24 cellular contexts compared by ENCODE assay signal in the genomic region with DNA sequence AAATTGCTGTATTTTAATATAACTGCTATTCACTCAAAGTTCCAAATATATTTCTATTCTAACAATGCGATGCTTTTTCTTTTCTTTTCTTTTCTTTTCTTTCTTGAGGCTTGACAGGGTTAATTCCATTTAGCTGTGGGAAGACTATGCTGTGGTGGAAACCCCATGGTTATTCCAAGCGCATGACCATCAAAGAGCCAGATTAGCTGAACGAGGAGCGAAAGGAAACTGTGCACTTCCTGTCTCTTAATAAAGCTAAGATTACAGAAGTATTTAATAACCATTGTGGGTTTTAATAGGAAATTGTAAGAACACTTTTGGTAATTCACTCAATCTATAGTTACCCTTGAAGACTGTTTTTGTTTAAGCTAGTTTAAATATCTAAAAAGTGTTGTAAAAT.
DNase-seq lines count a peak whose midpoint lies in the region; ATAC-seq and TF ChIP-seq lines count a peak whose summit lies in the region.
"Had no signal": no experiment of that assay in that cellular context is flagged by ENCODE, and none has a peak within 500 bp of the region (broad histone marks: within the 10 kb centered on the region; RNA-seq: fewer than 3 reads in every experiment).

No MANE protein-coding gene starts in this region.

- ATAC-seq in esophagus mucosa (no peak), GM21717 (IDR thresholded peaks at IDR 0.05; ENCODE audit: unreplicated experiment) (no peak)
- ATAC-seq: HepG2 had no signal

- H3K27me3 Mint-ChIP-seq in brain = no peaks in the 10 kb centered on the region
- H3K27me3 Mint-ChIP-seq: CD4-positive, alpha-beta memory T cell had no signal

- DNase-seq in A673 (ENCODE audit: low spot score) = peak; percentile 91
- DNase-seq in mammary epithelial cell = no peak
- no peak for DNase-seq in C1 segment of cervical spinal cord (lab: John Stamatoyannopoulos, UW)
- DNase-seq: 8988T; CD4-positive, alpha-beta memory T cell; COR-L47; DMS53; Karpas-422; MV-4-11; NCI-H1105; NCI-H1436 treated with DMSO at 0.1 percent for 48 hours; NCI-H2029; NCI-H446; NCI-H524 treated with DMSO at 0.1 percent for 48 hours; NCI-H774; Right ventricle myocardium superior; RPMI8226 had no signal

- dilution Hi-C loops in mammary epithelial cell (cut with HindIII; ENCODE audit: low sequenced_read_pairs) = no loop called here

- TF ChIP-seq CTCF in A673 (conservative IDR thresholded peaks at IDR 0.05; ENCODE audit: low read depth, low read length) = no peak
- TF ChIP-seq CTCF in brain (conservative IDR thresholded peaks at IDR 0.05) = no peak
- no peak for TF ChIP-seq CTCF in mammary epithelial cell (conservative IDR thresholded peaks at IDR 0.05 in 1 of 2, IDR thresholded peaks at IDR 0.05 in 1 of 2; ENCODE audit: extremely low read depth in 1 of 2, insufficient read depth in 1 of 2, low read depth in 1 of 2, low read length in 2 of 2)

- H3K79me2 ChIP-seq in mammary epithelial cell (ENCODE audit: insufficient read depth, low read length) = no peaks in the 10 kb centered on the region

- POLR2A ChIA-PET in A673 (lab: Charles Lee; ENCODE audit: low non-redundant PET) = no interaction called here

- H3K4me3 ChIP-seq in A673 (ENCODE audit: low read depth, low read length, poor library complexity, severe bottlenecking) (peak overlapping the region; percentile 10), HUES64 (ENCODE audit: low read length) (no peak overlapping the region), iPS-20b (ENCODE audit: low read length) (0 out of 2 replicates have a peak overlapping the region, but pooled peaks have one; percentile 20), mammary epithelial cell (replicated peaks in 1 of 3; ENCODE audit: insufficient read depth in 1 of 3, low read depth in 2 of 3, low read length in 3 of 3) (no peak overlapping the region)
- H3K4me3 ChIP-seq: SJSA1 had no signal

- no peaks in the 10 kb centered on the region for H3K36me3 ChIP-seq in A673 (ENCODE audit: insufficient read depth, low read length, poor library complexity, severe bottlenecking)
- H3K36me3 ChIP-seq in HUES64 (ENCODE audit: insufficient read depth, low read length) = no peaks in the 10 kb centered on the region
- H3K36me3 ChIP-seq in iPS-20b (ENCODE audit: insufficient read depth, low read depth, low read length) = no peaks in the 10 kb centered on the region
- H3K36me3 ChIP-seq in mammary epithelial cell (ENCODE audit: insufficient read depth, low read length) = no peaks in the 10 kb centered on the region
- H3K36me3 ChIP-seq: SJSA1 had no signal

- H3K9me3 ChIP-seq in A673 (ENCODE audit: low read depth, low read length, poor library complexity, severe bottlenecking) (no peaks in the 10 kb centered on the region), HUES64 (ENCODE audit: insufficient read depth, low read depth, low read length) (no peaks in the 10 kb centered on the region), iPS-20b (ENCODE audit: insufficient read depth, low read depth, low read length) (no peaks in the 10 kb centered on the region), mammary epithelial cell (replicated peaks; ENCODE audit: insufficient read depth, low read length) (no peaks in the 10 kb centered on the region)
- H3K9me3 ChIP-seq: SJSA1 had no signal

- no peak overlapping the region for H3K4me2 ChIP-seq in mammary epithelial cell (ENCODE audit: insufficient read depth, low read depth, low read length)

- H3K27ac ChIP-seq in A673 (ENCODE audit: low read depth, low read length, poor library complexity, severe bottlenecking) (no peak overlapping the region), HUES64 (ENCODE audit: low read depth, low read length) (peak overlapping the region; percentile 11; the same call in 1 of the 2 replicates), iPS-20b (ENCODE audit: low read length) (no peak overlapping the region), mammary epithelial cell (ENCODE audit: insufficient read depth, low read depth, low read length) (no peak overlapping the region)
- H3K27ac ChIP-seq: SJSA1 had no signal

- H3K36me3 Mint-ChIP-seq in brain = no peaks in the 10 kb centered on the region
- H3K36me3 Mint-ChIP-seq: CD4-positive, alpha-beta memory T cell had no signal

- peaks cover 17% of the 10 kb centered on the region for H3K27me3 ChIP-seq in A673 (replicated peaks; ENCODE audit: insufficient read depth, low read depth, low read length, poor library complexity)
- no peaks in the 10 kb centered on the region for H3K27me3 ChIP-seq in HUES64 (ENCODE audit: insufficient read depth, low read length)
- no peaks in the 10 kb centered on the region for H3K27me3 ChIP-seq in iPS-20b (ENCODE audit: insufficient read depth, low read length)
- no peaks in the 10 kb centered on the region for H3K27me3 ChIP-seq in mammary epithelial cell (ENCODE audit: insufficient read depth, low read length)
- H3K27me3 ChIP-seq: SJSA1 had no signal

- peaks cover 23% of the 10 kb centered on the region for H3K4me1 ChIP-seq in A673 (ENCODE audit: insufficient read depth, low read length, poor library complexity, severe bottlenecking)
- H3K4me1 ChIP-seq in HUES64 (ENCODE audit: insufficient read depth, low read length) = peaks cover 26% of the 10 kb centered on the region
- H3K4me1 ChIP-seq in iPS-20b (ENCODE audit: insufficient read depth, low read length) = peaks cover 18% of the 10 kb centered on the region; the same call in 1 of the 2 replicates
- H3K4me1 ChIP-seq in mammary epithelial cell (ENCODE audit: insufficient read depth, low read length) = no peaks in the 10 kb centered on the region
- H3K4me1 ChIP-seq: SJSA1 had no signal

- intact Hi-C loops in A673 (cut with micrococcal nuclease; ENCODE audit: unreplicated experiment) = no loop called here
- intact Hi-C loops in mammary epithelial cell (cut with micrococcal nuclease) = no loop called here

- peaks cover 7% of the 10 kb centered on the region for H3K4me1 Mint-ChIP-seq in brain
- H3K4me1 Mint-ChIP-seq: CD4-positive, alpha-beta memory T cell had no signal

- in situ Hi-C loops in mammary epithelial cell (cut with MboI; ENCODE audit: low sequenced_read_pairs in 2 of 2) = no loop called here

- no peaks in the 10 kb centered on the region for H4K20me1 ChIP-seq in mammary epithelial cell (ENCODE audit: insufficient read depth, low read length)

- peak overlapping the region in 3 of 5 experiments; percentile 61 to 65 (median 65) for H3K4me3 Mint-ChIP-seq in brain
- H3K4me3 Mint-ChIP-seq: CD4-positive, alpha-beta memory T cell had no signal

- peak overlapping the region in 3 of 5 experiments; percentile 61 to 85 (median 66) for H3K27ac Mint-ChIP-seq in brain
- H3K27ac Mint-ChIP-seq: CD4-positive, alpha-beta memory T cell had no signal

- no peaks in the 10 kb centered on the region for H3K9me3 Mint-ChIP-seq in brain

- no peak overlapping the region for H3K9ac ChIP-seq in HUES64 (ENCODE audit: low read depth, low read length)
- peak overlapping the region; percentile 16; the same call in 1 of the 2 replicates for H3K9ac ChIP-seq in iPS-20b (ENCODE audit: low read depth, low read length)
- H3K9ac ChIP-seq in mammary epithelial cell (ENCODE audit: insufficient read depth, low read length) = no peak overlapping the region

- no TSS peak for BruUV-seq in A673 (replicated peaks; lab: Mats Ljungman, UMichigan)
- no TSS peak for BruUV-seq in mammary epithelial cell (replicated peaks; lab: Mats Ljungman, UMichigan)

- no peak overlapping the region for H2AFZ ChIP-seq in mammary epithelial cell (ENCODE audit: low read depth, low read length)

- 82% methylated on average over 4 of the region's 4 CpGs for WGBS in HUES64
- WGBS in mammary epithelial cell (ENCODE audit: low coverage, missing lambda C conversion rate) = 47% methylated on average over 4 of the region's 4 CpGs

- CTCF ChIA-PET in A673 (lab: Charles Lee) (interaction anchor here (0.5 kb wide), 1 partner anchor 394 kb away, joined by 6 read pairs; no protein-coding TSS in a partner anchor), mammary epithelial cell (lab: Charles Lee; ENCODE audit: low non-redundant PET) (no interaction called here)

Comparison
In these comparisons a context has a peak if more than half of its experiments do, and no peak if none do; other contexts are left out.
1. H3K4me3 ChIP-seq: peak in A673 (single experiment) and iPS-20b (single experiment); none in HUES64 (single experiment) and mammary epithelial cell (0 of 3).